10 cellular contexts compared by ENCODE assay signal in the genomic region with DNA sequence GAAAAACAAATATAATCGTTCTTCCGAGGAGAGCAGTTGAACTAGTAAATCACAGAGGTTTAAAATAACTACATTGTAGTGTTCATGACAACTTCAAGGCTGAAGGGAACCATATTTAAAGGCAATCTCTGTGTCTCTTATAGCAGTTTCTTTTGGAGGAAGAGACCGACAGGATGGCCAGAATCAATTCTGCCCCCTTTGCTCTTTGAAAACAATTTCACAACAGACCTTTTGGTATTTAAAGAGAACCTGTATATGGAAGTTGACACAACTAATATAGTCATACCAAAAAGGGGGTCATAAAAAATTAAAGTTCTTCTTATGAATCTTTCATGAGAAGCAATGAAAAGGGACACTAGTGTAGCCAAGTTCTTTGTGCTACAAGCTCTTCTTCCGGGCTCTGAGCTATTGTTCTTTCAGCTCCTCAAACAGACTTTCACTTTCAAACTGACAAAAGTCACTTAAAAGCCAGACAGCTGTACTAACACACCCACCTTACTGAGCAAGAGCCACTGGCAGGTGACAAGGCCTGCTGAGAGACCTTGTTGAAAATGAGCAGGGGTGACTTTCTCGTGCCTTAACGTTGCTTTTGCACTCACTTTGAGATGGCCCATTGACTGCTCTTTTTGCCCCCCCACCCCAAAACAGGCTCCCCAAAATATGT. TPM values are rescaled to one million over a fixed set of nuclear protein-coding genes. Genes with fewer than 3 reads are reported as not detected.
DNase-seq lines count a peak whose midpoint lies in the region; ATAC-seq and TF ChIP-seq lines count a peak whose summit lies in the region.
"Had no signal": no experiment of that assay in that cellular context is flagged by ENCODE, and none has a peak within 500 bp of the region (broad histone marks: within the 10 kb centered on the region; RNA-seq: fewer than 3 reads in every experiment).

No MANE protein-coding gene starts in this region.

- no peak overlapping the region for H3K27ac ChIP-seq in MM.1S (ENCODE audit: low read length)

- H3K4me3 Mint-ChIP-seq in chondrocyte (ENCODE audit: unreplicated experiment): no peak overlapping the region

- H3K36me3 ChIP-seq in GM06990 (ENCODE audit: control insufficient read depth, insufficient read depth, low read length) (no peaks in the 10 kb centered on the region), MM.1S (replicated peaks; ENCODE audit: insufficient read depth, low read length) (no peaks in the 10 kb centered on the region)

- H3K27me3 ChIP-seq in GM06990 (replicated peaks; ENCODE audit: control insufficient read depth, insufficient read depth, low read length): no peaks in the 10 kb centered on the region
- no peaks in the 10 kb centered on the region for H3K27me3 ChIP-seq in MM.1S (replicated peaks; ENCODE audit: insufficient read depth, low read length)

- H3K9me2 ChIP-seq in MM.1S (replicated peaks; ENCODE audit: insufficient read depth, low read length): no peaks in the 10 kb centered on the region

- H3K4me3 ChIP-seq in GM06990 (replicated peaks; ENCODE audit: low read depth, low read length): no peak overlapping the region
- H3K4me3 ChIP-seq in MM.1S (ENCODE audit: low read length): no peak overlapping the region

- no peaks in the 10 kb centered on the region for H3K36me3 Mint-ChIP-seq in chondrocyte (ENCODE audit: low read depth)
- H3K36me3 Mint-ChIP-seq: naive B cell had no signal

- H3F3A ChIP-seq in MM.1S (ENCODE audit: insufficient read depth, low read length): no peaks in the 10 kb centered on the region

- no peaks in the 10 kb centered on the region for H3K79me2 ChIP-seq in MM.1S (ENCODE audit: low read length)

- peak; percentile 82 for ATAC-seq in GM19463 (IDR thresholded peaks at IDR 0.05; ENCODE audit: unreplicated experiment)
- no peak for ATAC-seq in HG03521 (IDR thresholded peaks at IDR 0.05; ENCODE audit: unreplicated experiment)

- TF ChIP-seq CTCF in GM06990 (IDR thresholded peaks at IDR 0.05; ENCODE audit: insufficient read depth, low read length, poor library complexity, severe bottlenecking) (no peak), MM.1S (IDR thresholded peaks at IDR 0.05; ENCODE audit: low read length) (no peak), chondrocyte (IDR thresholded peaks at IDR 0.05) (no peak)

- H3K27ac Mint-ChIP-seq in chondrocyte (ENCODE audit: unreplicated experiment): no peak overlapping the region

- no peaks in the 10 kb centered on the region for H3K4me1 Mint-ChIP-seq in chondrocyte (ENCODE audit: low read depth)
- H3K4me1 Mint-ChIP-seq: naive B cell had no signal

- 0 out of 2 replicates have a peak, but pooled peaks cover 4% of the 10 kb centered on the region for H3K4me1 ChIP-seq in MM.1S (ENCODE audit: low read length)

- H3K27me3 Mint-ChIP-seq in chondrocyte (ENCODE audit: low read depth): peaks cover 8% of the 10 kb centered on the region

- H3K9me3 ChIP-seq in MM.1S (replicated peaks; ENCODE audit: insufficient read depth, low read length): no peaks in the 10 kb centered on the region

- H3K9me3 Mint-ChIP-seq in chondrocyte (ENCODE audit: low read depth): no peaks in the 10 kb centered on the region

- no peaks in the 10 kb centered on the region for H4K20me1 ChIP-seq in MM.1S (ENCODE audit: insufficient read depth, low read length)

- no peak overlapping the region for H3K9ac ChIP-seq in MM.1S (ENCODE audit: low read length)

- H3K4me2 ChIP-seq in MM.1S (ENCODE audit: low read depth, low read length): no peak overlapping the region

- DNase-seq in GM06990 (ENCODE audit: extremely low read depth, insufficient read length) (peak; percentile 6), MM.1S (peak; percentile 89), dermis blood vessel endothelial cell (peak; percentile 48), cortex of kidney (lab: John Stamatoyannopoulos, UW) (no peak), chondrocyte (ENCODE audit: low spot score) (no peak), Kasumi-1 (lab: John Stamatoyannopoulos, UW) (no peak)
- DNase-seq: activated T-cell treated with anti-CD3 and anti-CD28 coated beads, Interleukin-2, amount 50 U/mL, for 1 hour; naive B cell had no signal

- H2AFZ ChIP-seq in MM.1S (ENCODE audit: low read length): no peak overlapping the region

RNA-seq across cellular contexts. Expression of gene PROX1, which starts 31.0 kb away (rescaled TPM):
- total RNA-seq in dermis blood vessel endothelial cell (45.8 and 114 TPM in 2 replicates), chondrocyte (0.28 to 0.36 TPM (median 0.32 TPM) in 3 replicates)

Comparison
In these comparisons a context has a peak if more than half of its experiments do, and no peak if none do; other contexts are left out.
1. DNase-seq: peak in GM06990 (single experiment), MM.1S (single experiment) and dermis blood vessel endothelial cell (single experiment); none in cortex of kidney (single experiment), chondrocyte (single experiment) and Kasumi-1 (0 of 2).
2. RNA of gene PROX1, which starts 31.0 kb away (total RNA-seq): 45.8 to 114 TPM in dermis blood vessel endothelial cell; 0.28 to 0.36 TPM in chondrocyte; every median in the first group is over 10 times any median in the second.